Comparison of ENCODE assay signal across 26 cellular contexts in the genomic region with DNA sequence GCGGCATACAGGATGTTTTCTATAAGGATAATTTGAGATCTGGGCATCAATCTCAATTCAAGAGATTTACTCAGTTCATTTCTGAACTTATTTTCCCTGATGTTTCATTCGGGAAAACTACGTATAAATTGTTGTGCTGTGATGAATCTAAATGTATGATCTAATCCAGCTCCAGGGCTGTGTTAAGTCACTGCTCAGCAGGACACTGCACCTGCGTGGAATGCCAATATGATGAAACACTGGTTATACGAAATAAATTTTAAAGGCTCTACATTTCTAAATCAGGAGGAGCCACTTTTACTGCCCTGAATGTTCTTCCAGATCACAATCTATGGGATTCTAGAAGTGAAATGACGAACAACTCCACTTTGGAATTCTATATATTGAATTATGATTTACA.
DNase-seq lines count a peak whose midpoint lies in the region; ATAC-seq and TF ChIP-seq lines count a peak whose summit lies in the region.
"Had no signal": no experiment of that assay in that cellular context is flagged by ENCODE, and none has a peak within 500 bp of the region (broad histone marks: within the 10 kb centered on the region; RNA-seq: fewer than 3 reads in every experiment).

No MANE protein-coding gene starts in this region.

- no TSS peak for BruUV-seq in PC-9 (replicated peaks; lab: Mats Ljungman, UMichigan)

- intact Hi-C loops in PC-9 (cut with micrococcal nuclease; ENCODE audit: unreplicated experiment), result no loop called here

- CTCF ChIA-PET in PC-9 (lab: Charles Lee), result no interaction called here

- no peak overlapping the region for H3K27ac Mint-ChIP-seq in HFFc6
- H3K27ac Mint-ChIP-seq: activated CD4-positive, alpha-beta T cell treated with anti-CD3 and anti-CD28 coated beads, Interleukin-2, amount 10 ng/mL, durations not matched to agents 24 days and 14 days; activated naive CD4-positive, alpha-beta T cell treated with anti-CD3 and anti-CD28 coated beads, Interleukin-2, amount 50 U/mL, for 72 hours; B cell; memory B cell; stimulated activated memory B cell treated with anti-CD40 and anti-IgM and Interleukin-4, amounts not matched to agents 10 μg/mL and 1 μg/mL and 100 μg/mL, for 72 hours had no signal

- no peak for ATAC-seq in HG02610 (IDR thresholded peaks at IDR 0.05; ENCODE audit: unreplicated experiment)
- ATAC-seq: activated naive CD4-positive, alpha-beta T cell treated with anti-CD3 and anti-CD28 coated beads, Interleukin-2, amount 50 U/mL, for 72 hours; gastrocnemius medialis; GM12878; stimulated activated memory B cell treated with anti-CD40 and anti-IgM and Interleukin-4, amounts not matched to agents 10 μg/mL and 1 μg/mL and 100 μg/mL, for 72 hours had no signal

- H3K27me3 ChIP-seq in PC-9 (ENCODE audit: insufficient read depth, low read depth), result no peaks in the 10 kb centered on the region
- H3K27me3 ChIP-seq: ascending aorta, gastrocnemius medialis, SJCRH30, vagina had no signal

- no peaks in the 10 kb centered on the region for H4K20me1 ChIP-seq in PC-9 (ENCODE audit: insufficient read depth)

- no peaks in the 10 kb centered on the region for H3K79me2 ChIP-seq in PC-9 (ENCODE audit: low read depth)

- no peaks in the 10 kb centered on the region for H3K9me3 Mint-ChIP-seq in HFFc6
- H3K9me3 Mint-ChIP-seq: activated CD4-positive, alpha-beta T cell treated with anti-CD3 and anti-CD28 coated beads, Interleukin-2, amount 10 ng/mL, durations not matched to agents 24 days and 14 days; stimulated activated memory B cell treated with anti-CD40 and anti-IgM and Interleukin-4, amounts not matched to agents 10 μg/mL and 1 μg/mL and 100 μg/mL, for 72 hours had no signal

- H3K4me3 ChIP-seq in PC-9, result no peak overlapping the region
- H3K4me3 ChIP-seq: ascending aorta, gastrocnemius medialis, GM12878, SJCRH30, skin epidermis, vagina had no signal

- H3K36me3 Mint-ChIP-seq in HFFc6 (ENCODE audit: low read depth), result no peaks in the 10 kb centered on the region
- H3K36me3 Mint-ChIP-seq: activated naive CD4-positive, alpha-beta T cell treated with anti-CD3 and anti-CD28 coated beads, Interleukin-2, amount 50 U/mL, for 72 hours; memory B cell; stimulated activated memory B cell treated with anti-CD40 and anti-IgM and Interleukin-4, amounts not matched to agents 10 μg/mL and 1 μg/mL and 100 μg/mL, for 72 hours had no signal

- no peak for TF ChIP-seq CTCF in PC-9 (conservative IDR thresholded peaks at IDR 0.05)
- TF ChIP-seq CTCF in HFFc6 (IDR thresholded peaks at IDR 0.05), result no peak

- POLR2A ChIA-PET in PC-9 (lab: Charles Lee; ENCODE audit: unreplicated experiment), result no interaction called here

- H3K9me2 ChIP-seq in PC-9 (ENCODE audit: insufficient read depth), result no peaks in the 10 kb centered on the region

- H3K36me3 ChIP-seq in PC-9 (ENCODE audit: low read depth), result no peaks in the 10 kb centered on the region
- H3K36me3 ChIP-seq: ascending aorta, gastrocnemius medialis, SJCRH30, vagina had no signal

- DNase-seq in HS-5 (ENCODE audit: low read depth) (peak; percentile 22), PC-9 (peak; percentile 5 to 54), astrocyte of the hippocampus (ENCODE audit: low read depth, low spot score) (peak; percentile 37), renal cortical epithelial cell (ENCODE audit: low read depth) (peak; percentile 15), NCI-H128 (lab: John Stamatoyannopoulos, UW; ENCODE audit: unreplicated experiment) (no peak), HFFc6 (no peak)
- DNase-seq: activated CD4-positive, alpha-beta T cell treated with anti-CD3 and anti-CD28 coated beads, Interleukin-2, amount 10 ng/mL, durations not matched to agents 24 days and 14 days; effector CD4-positive, alpha-beta T cell; gastrocnemius medialis; IMR-90; kidney glomerular epithelial cell; NCI-H1694 treated with DMSO at 0.1 percent for 48 hours; NCI-H2171 treated with DMSO at 0.1 percent for 48 hours; NCI-H748 treated with DMSO at 0.1 percent for 48 hours; nucleus accumbens; SJCRH30; stimulated activated CD4-positive, alpha-beta T cell treated with anti-CD3 and anti-CD28 coated beads, Interleukin-2, amount 100 ng/mL, for 24 hours had no signal

- H3K4me1 Mint-ChIP-seq in HFFc6 (ENCODE audit: low read depth), result no peaks in the 10 kb centered on the region
- H3K4me1 Mint-ChIP-seq: activated CD4-positive, alpha-beta T cell treated with anti-CD3 and anti-CD28 coated beads, Interleukin-2, amount 10 ng/mL, durations not matched to agents 24 days and 14 days; B cell; memory B cell; stimulated activated memory B cell treated with anti-CD40 and anti-IgM and Interleukin-4, amounts not matched to agents 10 μg/mL and 1 μg/mL and 100 μg/mL, for 72 hours had no signal

- H3K4me2 ChIP-seq in PC-9, result 0 out of 2 replicates have a peak overlapping the region, but pooled peaks have one; percentile 5

- H3K4me1 ChIP-seq in PC-9 (replicated peaks; ENCODE audit: insufficient read depth), result peaks cover 9% of the 10 kb centered on the region; the same call in 1 of the 2 replicates
- H3K4me1 ChIP-seq: ascending aorta, gastrocnemius medialis, SJCRH30, vagina had no signal

- H2AFZ ChIP-seq in PC-9, result no peak overlapping the region

- no peaks in the 10 kb centered on the region for H3K9me3 ChIP-seq in PC-9 (ENCODE audit: insufficient read depth, low read depth)
- H3K9me3 ChIP-seq: ascending aorta, gastrocnemius medialis, SJCRH30, vagina had no signal

- no peak overlapping the region for H3K4me3 Mint-ChIP-seq in HFFc6
- H3K4me3 Mint-ChIP-seq: activated CD4-positive, alpha-beta T cell treated with anti-CD3 and anti-CD28 coated beads, Interleukin-2, amount 10 ng/mL, durations not matched to agents 24 days and 14 days; B cell; memory B cell; stimulated activated memory B cell treated with anti-CD40 and anti-IgM and Interleukin-4, amounts not matched to agents 10 μg/mL and 1 μg/mL and 100 μg/mL, for 72 hours had no signal

- H3K27me3 Mint-ChIP-seq in HFFc6 (ENCODE audit: insufficient read depth), result peaks cover 1% of the 10 kb centered on the region
- H3K27me3 Mint-ChIP-seq: activated CD4-positive, alpha-beta T cell treated with anti-CD3 and anti-CD28 coated beads, Interleukin-2, amount 10 ng/mL, durations not matched to agents 24 days and 14 days; B cell; memory B cell; stimulated activated memory B cell treated with anti-CD40 and anti-IgM and Interleukin-4, amounts not matched to agents 10 μg/mL and 1 μg/mL and 100 μg/mL, for 72 hours had no signal

- no peaks in the 10 kb centered on the region for H3F3A ChIP-seq in PC-9 (ENCODE audit: insufficient read depth, low read depth)

- no peak overlapping the region for H3K27ac ChIP-seq in PC-9
- H3K27ac ChIP-seq: ascending aorta, gastrocnemius medialis, SJCRH30, skin epidermis, vagina had no signal

Comparison
In these comparisons a context has a peak if more than half of its experiments do, and no peak if none do; other contexts are left out.
1. DNase-seq: peak in HS-5 (single experiment), PC-9 (2 of 2), astrocyte of the hippocampus (single experiment) and renal cortical epithelial cell (single experiment); none in NCI-H128 (single experiment) and HFFc6 (single experiment).